In genomic region chr18:49723648-49724180, GRCh38 we compare ENCODE assay signal across 1 cellular context.
TF ChIP-seq lines count a peak whose summit lies in the region.

No MANE protein-coding gene starts in this region.

TF ChIP-seq in GM12878, 131 proteins besides CTCF, POLR2A, EP300 and RAD21 (continued from another document):
- TF ChIP-seq CEBPZ (IDR thresholded peaks at IDR 0.05; ENCODE audit: low read depth, low read length) (no peak), BHLHE40 (IDR thresholded peaks at IDR 0.05; ENCODE audit: borderline replicate concordance in 1 of 2, low read depth in 2 of 2, low read length in 1 of 2) (no peak), ZNF592 (IDR thresholded peaks at IDR 0.05) (no peak), E2F4 (IDR thresholded peaks at IDR 0.05; ENCODE audit: low read depth, low read length) (no peak), SMC3 (IDR thresholded peaks at IDR 0.05; ENCODE audit: borderline replicate concordance, low read length) (no peak)
